ENCODE assay signal across 1 cellular context in genomic region chr18:7980136-7980535, GRCh38.
TF ChIP-seq lines count a peak whose summit lies in the region.

No MANE protein-coding gene starts in this region.

TF ChIP-seq in WTC11, 78 proteins besides CTCF, POLR2A, EP300 and RAD21 (continued from another document):
- TF ChIP-seq ZBTB43 (CRISPR knock-in tag; IDR thresholded peaks at IDR 0.05) (no peak), JAZF1 (CRISPR knock-in tag; IDR thresholded peaks at IDR 0.05) (no peak), ZNF416 (CRISPR knock-in tag; IDR thresholded peaks at IDR 0.05) (no peak), ZMAT4 (CRISPR knock-in tag; IDR thresholded peaks at IDR 0.05) (no peak), EMX1 (CRISPR knock-in tag; IDR thresholded peaks at IDR 0.05) (no peak), MLX (CRISPR knock-in tag; IDR thresholded peaks at IDR 0.05) (no peak), ZBTB21 (CRISPR knock-in tag; IDR thresholded peaks at IDR 0.05; ENCODE audit: borderline replicate concordance) (no peak)
TF ChIP-seq in WTC11: peak in this region for 0.
